ENCODE assay signal across 6 cellular contexts in genomic region chr11:62592216-62592815, GRCh38. TPM values are rescaled to one million over a fixed set of nuclear protein-coding genes. Genes with fewer than 3 reads are reported as not detected.
DNase-seq lines count a peak whose midpoint lies in the region; ATAC-seq and TF ChIP-seq lines count a peak whose summit lies in the region.

No MANE protein-coding gene starts in this region.

- no peaks in the 10 kb centered on the region for H3K36me3 ChIP-seq in smooth muscle cell (ENCODE audit: low read depth)

- H3K4me1 Mint-ChIP-seq in activated T-cell treated with anti-CD3 and anti-CD28 coated beads, Interleukin-2, amount 50 U/mL, for 4 hours (ENCODE audit: low read depth) = peaks cover 38% of the 10 kb centered on the region

- H3K9me3 ChIP-seq in smooth muscle cell (replicated peaks; ENCODE audit: low read depth) = no peaks in the 10 kb centered on the region

- peaks cover 14% of the 10 kb centered on the region for H3F3A ChIP-seq in smooth muscle cell (ENCODE audit: low read depth)

- H3K4me3 Mint-ChIP-seq in activated T-cell treated with anti-CD3 and anti-CD28 coated beads, Interleukin-2, amount 50 U/mL, for 4 hours = peak overlapping the region; percentile 98

- H3K4me1 ChIP-seq in smooth muscle cell (ENCODE audit: low read depth) = no peaks in the 10 kb centered on the region

- peak overlapping the region; percentile 85 for H3K4me2 ChIP-seq in smooth muscle cell

- H3K79me2 ChIP-seq in smooth muscle cell (ENCODE audit: low read depth) = peaks cover 17% of the 10 kb centered on the region

- H3K36me3 Mint-ChIP-seq in activated T-cell treated with anti-CD3 and anti-CD28 coated beads, Interleukin-2, amount 50 U/mL, for 4 hours (ENCODE audit: insufficient read depth) = peaks cover 33% of the 10 kb centered on the region

- peak overlapping the region; percentile 90 for H3K27ac ChIP-seq in smooth muscle cell (ENCODE audit: low read depth)

- no peaks in the 10 kb centered on the region for H3K27me3 Mint-ChIP-seq in activated T-cell treated with anti-CD3 and anti-CD28 coated beads, Interleukin-2, amount 50 U/mL, for 4 hours (ENCODE audit: low read depth)

- TF ChIP-seq CTCF in smooth muscle cell (IDR thresholded peaks at IDR 0.05; ENCODE audit: borderline replicate concordance, insufficient read depth, poor library complexity, severe bottlenecking) = no peak

- H3K4me3 ChIP-seq in smooth muscle cell = peak overlapping the region; percentile 84

- H2AFZ ChIP-seq in smooth muscle cell (ENCODE audit: low read depth) = no peak overlapping the region

- peak overlapping the region; percentile 22 for H3K9ac ChIP-seq in smooth muscle cell (ENCODE audit: low read depth)

- no peak for ATAC-seq in activated T-cell treated with anti-CD3 and anti-CD28 coated beads, Interleukin-2, amount 50 U/mL, for 4 hours
- ATAC-seq in HG03025 (IDR thresholded peaks at IDR 0.05; ENCODE audit: low FRiP score, unreplicated experiment) = no peak
- ATAC-seq in GM21737 (IDR thresholded peaks at IDR 0.05; ENCODE audit: unreplicated experiment) = no peak

- DNase-seq in activated T-cell treated with anti-CD3 and anti-CD28 coated beads, Interleukin-2, amount 50 U/mL, for 4 hours = no peak
- no peak for DNase-seq in activated T-cell treated with anti-CD3 and anti-CD28 coated beads, Interleukin-2, amount 50 U/mL, for 1 hour
- DNase-seq in erythroblast (lab: John Stamatoyannopoulos, UW) = peak; percentile 81 to 89
- no peak for DNase-seq in smooth muscle cell (lab: John Stamatoyannopoulos, UW; ENCODE audit: unreplicated experiment)

- no peaks in the 10 kb centered on the region for H4K20me1 ChIP-seq in smooth muscle cell (ENCODE audit: low read depth)

- H3K9me3 Mint-ChIP-seq in activated T-cell treated with anti-CD3 and anti-CD28 coated beads, Interleukin-2, amount 50 U/mL, for 4 hours = no peaks in the 10 kb centered on the region

- no peak for TF ChIP-seq POLR2A in erythroblast (IDR thresholded peaks at IDR 0.05; ENCODE audit: low read length)

- 29% methylated on average over 11 of the region's 11 CpGs for WGBS in smooth muscle cell (ENCODE audit: low lambda C conversion rate)

- H3K27me3 ChIP-seq in smooth muscle cell (ENCODE audit: low read depth) = no peaks in the 10 kb centered on the region

RNA-seq across cellular contexts. Expression of gene TUT1, which starts 1.0 kb away (rescaled TPM):
- 10 to 100 TPM; 39.4 to 46.1 (median 41.6) TPM for total RNA-seq in activated T-cell treated with anti-CD3 and anti-CD28 coated beads, Interleukin-2, amount 50 U/mL, for 4 hours
- 3.0 and 5.5 TPM in 2 replicates for total RNA-seq in smooth muscle cell
- polyA plus RNA-seq in smooth muscle cell = 15.9 and 18.6 TPM in 2 replicates

RNA-seq across cellular contexts. Expression of gene MTA2, which starts 9.3 kb away (rescaled TPM):
- 100 to 1,000 TPM; 217 to 224 (median 220) TPM for total RNA-seq in activated T-cell treated with anti-CD3 and anti-CD28 coated beads, Interleukin-2, amount 50 U/mL, for 4 hours
- 57.0 and 65.9 TPM in 2 replicates for total RNA-seq in smooth muscle cell
- 20.5 and 22.7 TPM in 2 replicates for polyA plus RNA-seq in smooth muscle cell

RNA-seq across cellular contexts. Expression of gene EEF1G, which starts 18.6 kb away (rescaled TPM):
- total RNA-seq in activated T-cell treated with anti-CD3 and anti-CD28 coated beads, Interleukin-2, amount 50 U/mL, for 4 hours = 1,000 to 10,000 TPM; 1,775 to 1,880 (median 1,879) TPM
- total RNA-seq in smooth muscle cell = 773 and 864 TPM in 2 replicates
- polyA plus RNA-seq in smooth muscle cell = 433 and 463 TPM in 2 replicates

RNA-seq across cellular contexts. Expression of gene EML3, which starts 20.3 kb away (rescaled TPM):
- 100 to 1,000 TPM; 145 to 160 (median 155) TPM for total RNA-seq in activated T-cell treated with anti-CD3 and anti-CD28 coated beads, Interleukin-2, amount 50 U/mL, for 4 hours
- 20.6 and 35.0 TPM in 2 replicates for total RNA-seq in smooth muscle cell
- polyA plus RNA-seq in smooth muscle cell = 36.8 and 47.2 TPM in 2 replicates

RNA-seq across cellular contexts. Expression of gene ROM1, which starts 20.7 kb away (rescaled TPM):
- total RNA-seq in activated T-cell treated with anti-CD3 and anti-CD28 coated beads, Interleukin-2, amount 50 U/mL, for 4 hours = 1 to 10 TPM; 5.8 to 6.6 (median 5.8) TPM
- 0.63 and 4.0 TPM in 2 replicates for total RNA-seq in smooth muscle cell
- 0.91 and 1.4 TPM in 2 replicates for polyA plus RNA-seq in smooth muscle cell

Comparison
In these comparisons a context has a peak if more than half of its experiments do, and no peak if none do; other contexts are left out.
1. DNase-seq: peak in erythroblast (2 of 2); none in activated T-cell treated with anti-CD3 and anti-CD28 coated beads, Interleukin-2, amount 50 U/mL, for 4 hours (single experiment), activated T-cell treated with anti-CD3 and anti-CD28 coated beads, Interleukin-2, amount 50 U/mL, for 1 hour (single experiment) and smooth muscle cell (single experiment).